ENCODE assay signal across 1 cellular context in the genomic region with DNA sequence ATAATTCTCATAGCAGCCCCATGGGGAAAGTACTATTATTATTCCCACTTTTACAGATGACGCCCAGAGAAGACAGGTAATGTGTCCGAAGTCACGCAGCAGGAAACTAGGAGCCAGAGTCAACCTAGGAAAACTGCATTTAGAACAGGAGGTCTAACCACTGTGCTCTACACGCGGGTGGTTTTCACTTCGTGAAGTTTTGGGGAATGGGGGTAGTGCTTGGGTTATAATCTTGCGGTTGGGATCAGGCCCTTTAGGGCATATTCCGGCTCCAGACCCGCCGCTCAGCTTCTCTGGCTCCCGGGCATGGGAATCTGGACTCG.
A peak's percentile ranks its signal among the peaks of the same experiment; 100 is the strongest.
TF ChIP-seq lines count a peak whose summit lies in the region.

No MANE protein-coding gene starts in this region.

TF ChIP-seq in HepG2, 621 proteins besides CTCF, POLR2A, EP300 and RAD21 (continued from another document):
- TF ChIP-seq HNF1A (IDR thresholded peaks at IDR 0.05; ENCODE audit: low read depth) (0 out of 2 replicates have a peak, but pooled peaks have one; percentile 21), HNF1A (CRISPR knock-in tag; IDR thresholded peaks at IDR 0.05; ENCODE audit: borderline replicate concordance) (no peak), NAIF1 (CRISPR knock-in tag; IDR thresholded peaks at IDR 0.05; ENCODE audit: borderline replicate concordance) (0 out of 2 replicates have a peak, but pooled peaks have one; percentile 19), ZNF367 (CRISPR knock-in tag; IDR thresholded peaks at IDR 0.05; ENCODE audit: borderline replicate concordance) (0 out of 2 replicates have a peak, but pooled peaks have one; percentile 13), NR2F2 (IDR thresholded peaks at IDR 0.05; ENCODE audit: borderline replicate concordance, low read depth) (0 out of 2 replicates have a peak, but pooled peaks have one; percentile 17), ZNF709 (CRISPR knock-in tag; IDR thresholded peaks at IDR 0.05) (0 out of 2 replicates have a peak, but pooled peaks have one; percentile 2), ARID3A (IDR thresholded peaks at IDR 0.05; ENCODE audit: low read depth, low read length) (0 out of 2 replicates have a peak, but pooled peaks have one; percentile 23)
- TF ChIP-seq, protein P1, sequence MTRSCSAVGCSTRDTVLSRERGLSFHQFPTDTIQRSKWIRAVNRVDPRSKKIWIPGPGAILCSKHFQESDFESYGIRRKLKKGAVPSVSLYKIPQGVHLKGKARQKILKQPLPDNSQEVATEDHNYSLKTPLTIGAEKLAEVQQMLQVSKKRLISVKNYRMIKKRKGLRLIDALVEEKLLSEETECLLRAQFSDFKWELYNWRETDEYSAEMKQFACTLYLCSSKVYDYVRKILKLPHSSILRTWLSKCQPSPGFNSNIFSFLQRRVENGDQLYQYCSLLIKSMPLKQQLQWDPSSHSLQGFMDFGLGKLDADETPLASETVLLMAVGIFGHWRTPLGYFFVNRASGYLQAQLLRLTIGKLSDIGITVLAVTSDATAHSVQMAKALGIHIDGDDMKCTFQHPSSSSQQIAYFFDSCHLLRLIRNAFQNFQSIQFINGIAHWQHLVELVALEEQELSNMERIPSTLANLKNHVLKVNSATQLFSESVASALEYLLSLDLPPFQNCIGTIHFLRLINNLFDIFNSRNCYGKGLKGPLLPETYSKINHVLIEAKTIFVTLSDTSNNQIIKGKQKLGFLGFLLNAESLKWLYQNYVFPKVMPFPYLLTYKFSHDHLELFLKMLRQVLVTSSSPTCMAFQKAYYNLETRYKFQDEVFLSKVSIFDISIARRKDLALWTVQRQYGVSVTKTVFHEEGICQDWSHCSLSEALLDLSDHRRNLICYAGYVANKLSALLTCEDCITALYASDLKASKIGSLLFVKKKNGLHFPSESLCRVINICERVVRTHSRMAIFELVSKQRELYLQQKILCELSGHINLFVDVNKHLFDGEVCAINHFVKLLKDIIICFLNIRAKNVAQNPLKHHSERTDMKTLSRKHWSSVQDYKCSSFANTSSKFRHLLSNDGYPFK (CRISPR knock-in tag; IDR thresholded peaks at IDR 0.05; ENCODE audit: borderline replicate concordance): 0 out of 2 replicates have a peak, but pooled peaks have one; percentile 27
